ENCODE assay signal across 9 cellular contexts in the genomic region with DNA sequence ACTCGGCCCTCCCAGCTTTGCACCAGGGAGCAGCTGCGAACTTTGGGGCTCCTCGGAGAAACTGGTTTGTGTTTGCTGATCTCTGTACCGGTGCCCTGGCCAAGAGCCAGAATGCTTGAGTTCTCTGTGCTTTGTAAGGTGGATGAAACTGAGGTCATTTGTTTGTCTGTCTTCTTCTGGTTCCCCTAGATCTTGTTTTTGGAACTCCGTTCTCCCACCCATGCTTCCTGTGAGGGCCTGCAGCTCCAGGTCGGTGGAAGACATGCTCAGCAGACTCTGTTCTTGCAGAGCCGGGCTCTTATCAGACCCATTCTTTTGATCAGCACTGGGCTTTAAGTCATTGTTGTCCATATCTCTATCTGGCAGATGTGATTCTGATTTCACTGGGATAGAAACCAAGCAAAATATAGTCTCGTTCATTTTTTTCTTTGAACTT. TPM values are rescaled to one million over a fixed set of nuclear protein-coding genes. Genes with fewer than 3 reads are reported as not detected.
DNase-seq lines count a peak whose midpoint lies in the region; ATAC-seq and TF ChIP-seq lines count a peak whose summit lies in the region.
"Had no signal": no experiment of that assay in that cellular context is flagged by ENCODE, and none has a peak within 500 bp of the region (broad histone marks: within the 10 kb centered on the region; RNA-seq: fewer than 3 reads in every experiment).

No MANE protein-coding gene starts in this region.

- no peaks in the 10 kb centered on the region for H3K36me3 ChIP-seq in CD4-positive, alpha-beta memory T cell (ENCODE audit: insufficient read depth, low read length)
- H3K36me3 ChIP-seq in Loucy (ENCODE audit: insufficient read depth, low read length) = no peaks in the 10 kb centered on the region

- peak overlapping the region; percentile 77 for H3K9ac ChIP-seq in Loucy (ENCODE audit: low read depth, low read length, poor library complexity, severe bottlenecking)

- peak; percentile 35 to 49 (median 42) for DNase-seq in CD4-positive, alpha-beta memory T cell
- DNase-seq in naive B cell (no peak), SIG-M5 (lab: John Stamatoyannopoulos, UW) (no peak), kidney tubule cell (ENCODE audit: low spot score) (no peak)

- H3K27me3 Mint-ChIP-seq in CD4-positive, alpha-beta memory T cell = peaks cover 34 to 42% of the 10 kb centered on the region in 2 donors
- no peaks in the 10 kb centered on the region for H3K27me3 Mint-ChIP-seq in brain
- peaks cover 0 to under 1% (median 0%) of the 10 kb centered on the region in 3 donors for H3K27me3 Mint-ChIP-seq in naive B cell

- peaks cover 33% of the 10 kb centered on the region for H3K4me1 ChIP-seq in CD4-positive, alpha-beta memory T cell (ENCODE audit: insufficient read depth, low read length)
- H3K4me1 ChIP-seq in Loucy (ENCODE audit: insufficient read depth, low read length, poor library complexity, severe bottlenecking) = peaks cover 51% of the 10 kb centered on the region

- H3K4me3 Mint-ChIP-seq in CD4-positive, alpha-beta memory T cell = peak overlapping the region; percentile 26 to 91 (median 74)
- H3K4me3 Mint-ChIP-seq in brain (no peak overlapping the region), naive B cell (peak overlapping the region; percentile 72 to 95 (median 89))
- H3K4me3 Mint-ChIP-seq: neural crest cell had no signal

- H3K4me2 ChIP-seq in Loucy (ENCODE audit: low read depth, low read length, poor library complexity, severe bottlenecking) = peak overlapping the region; percentile 95

- H3F3A ChIP-seq in Loucy (ENCODE audit: low read depth) = no peaks in the 10 kb centered on the region; the same call in 1 of the 2 replicates

- POLR2A ChIA-PET in CD4-positive, alpha-beta memory T cell (lab: Charles Lee; ENCODE audit: partially characterized antibody) = interaction anchor here (1.2 to 1.9 kb wide), 3 partner anchors 18 to 370 kb away, joined by 3 to 6 read pairs (median 4); no protein-coding TSS in a partner anchor

- ATAC-seq in naive B cell (ENCODE audit: low read depth in 2 of 2) (no peak), GM21526 (IDR thresholded peaks at IDR 0.05; ENCODE audit: low FRiP score, unreplicated experiment) (no peak), GM19463 (IDR thresholded peaks at IDR 0.05; ENCODE audit: unreplicated experiment) (no peak)

- H3K27ac ChIP-seq in CD4-positive, alpha-beta memory T cell (ENCODE audit: low read depth, low read length) = no peak overlapping the region

- peaks cover 15% of the 10 kb centered on the region for H3K79me2 ChIP-seq in Loucy (ENCODE audit: insufficient read depth, low read length)

- H3K9me3 Mint-ChIP-seq in CD4-positive, alpha-beta memory T cell = peaks cover 0 to 4% (median 0%) of the 10 kb centered on the region in 8 donors
- H3K9me3 Mint-ChIP-seq in brain (no peaks in the 10 kb centered on the region), naive B cell (no peaks in the 10 kb centered on the region)
- H3K9me3 Mint-ChIP-seq: neural crest cell had no signal

- peak overlapping the region; percentile 19 to 61 for H3K4me3 ChIP-seq in CD4-positive, alpha-beta memory T cell (ENCODE audit: low read length in 2 of 2)
- H3K4me3 ChIP-seq in Loucy (ENCODE audit: low read length, poor library complexity, severe bottlenecking) = peak overlapping the region; percentile 74

- intact Hi-C loops in CD4-positive, alpha-beta memory T cell (cut with micrococcal nuclease) = loop anchor here (5.0 to 10.0 kb wide), 2 partner anchors 499 to 1897 kb away; a partner anchor contains a TSS

- TF ChIP-seq CTCF in Loucy (conservative IDR thresholded peaks at IDR 0.05; ENCODE audit: low read length) (no peak), brain (conservative IDR thresholded peaks at IDR 0.05) (no peak)

- H3K9me3 ChIP-seq in CD4-positive, alpha-beta memory T cell (ENCODE audit: control insufficient read depth in 1 of 2, low read length in 2 of 2) = no peaks in the 10 kb centered on the region
- H3K9me3 ChIP-seq in Loucy (ENCODE audit: insufficient read depth, low read depth, low read length) = no peaks in the 10 kb centered on the region

- peaks cover 0 to 3% of the 10 kb centered on the region in 2 donors for H3K36me3 Mint-ChIP-seq in CD4-positive, alpha-beta memory T cell
- H3K36me3 Mint-ChIP-seq in brain (peaks cover 14% of the 10 kb centered on the region), naive B cell (no peaks in the 10 kb centered on the region)

- peak overlapping the region; percentile 49; the same call in 1 of the 2 replicates for H2AFZ ChIP-seq in Loucy (ENCODE audit: low read length)

- H3K27me3 ChIP-seq in CD4-positive, alpha-beta memory T cell (ENCODE audit: insufficient read depth, low read length) = peaks cover 19% of the 10 kb centered on the region
- no peaks in the 10 kb centered on the region for H3K27me3 ChIP-seq in Loucy (ENCODE audit: insufficient read depth, low read length, poor library complexity, severe bottlenecking)

- peak overlapping the region in 5 of 7 donors; percentile 34 to 94 (median 82) for H3K27ac Mint-ChIP-seq in CD4-positive, alpha-beta memory T cell
- H3K27ac Mint-ChIP-seq in brain = peak overlapping the region in 3 of 5 experiments; percentile 21 to 49 (median 38)
- peak overlapping the region in 5 of 6 donors; percentile 1 to 85 (median 65) for H3K27ac Mint-ChIP-seq in naive B cell

- H3K4me1 Mint-ChIP-seq in CD4-positive, alpha-beta memory T cell = peaks cover 20 to 47% (median 36%) of the 10 kb centered on the region in 4 donors
- H3K4me1 Mint-ChIP-seq in brain (peaks cover 19% of the 10 kb centered on the region), naive B cell (peaks cover 15 to 26% (median 23%) of the 10 kb centered on the region in 3 donors)
- H3K4me1 Mint-ChIP-seq: neural crest cell had no signal

- CTCF ChIA-PET in CD4-positive, alpha-beta memory T cell (lab: Charles Lee; ENCODE audit: partially characterized antibody) = interaction anchor here (1.1 to 1.8 kb wide), 4 partner anchors 10 to 29 kb away, joined by 3 to 7 read pairs (median 5); no protein-coding TSS in a partner anchor

- H4K20me1 ChIP-seq in Loucy (ENCODE audit: insufficient read depth, low read length, poor library complexity, severe bottlenecking) = no peaks in the 10 kb centered on the region

- H3K9me2 ChIP-seq in Loucy (replicated peaks; ENCODE audit: low read depth, low read length) = no peaks in the 10 kb centered on the region

RNA-seq across cellular contexts. Expression of a gene that starts 31.4 kb away (rescaled TPM):
- not detected for total RNA-seq in CD4-positive, alpha-beta memory T cell
- polyA plus RNA-seq in CD4-positive, alpha-beta memory T cell = not detected
- 12.4 TPM for polyA plus RNA-seq in brain (ENCODE audit: insufficient read depth, low read depth, low replicate concordance)
- polyA plus RNA-seq in naive B cell (ENCODE audit: low read depth in 6 of 6) = 1 to 10 TPM in 1 of 6 donors, under 1 TPM in 1, not detected in 4; 0.07 to 1.6 TPM

Comparison
In these comparisons a context has a peak if more than half of its experiments do, and no peak if none do; other contexts are left out.
1. DNase-seq: peak in CD4-positive, alpha-beta memory T cell (5 of 5); none in naive B cell (single experiment), SIG-M5 (single experiment) and kidney tubule cell (single experiment).
2. H3K4me3 Mint-ChIP-seq: peak in CD4-positive, alpha-beta memory T cell (8 of 8) and naive B cell (8 of 8); none in brain (0 of 5).
3. Peak in every context shown above with its lines, with median percentiles within 50 percentile points of each other: H3K27ac Mint-ChIP-seq.